ENCODE assay signal across 9 cellular contexts in the genomic region with DNA sequence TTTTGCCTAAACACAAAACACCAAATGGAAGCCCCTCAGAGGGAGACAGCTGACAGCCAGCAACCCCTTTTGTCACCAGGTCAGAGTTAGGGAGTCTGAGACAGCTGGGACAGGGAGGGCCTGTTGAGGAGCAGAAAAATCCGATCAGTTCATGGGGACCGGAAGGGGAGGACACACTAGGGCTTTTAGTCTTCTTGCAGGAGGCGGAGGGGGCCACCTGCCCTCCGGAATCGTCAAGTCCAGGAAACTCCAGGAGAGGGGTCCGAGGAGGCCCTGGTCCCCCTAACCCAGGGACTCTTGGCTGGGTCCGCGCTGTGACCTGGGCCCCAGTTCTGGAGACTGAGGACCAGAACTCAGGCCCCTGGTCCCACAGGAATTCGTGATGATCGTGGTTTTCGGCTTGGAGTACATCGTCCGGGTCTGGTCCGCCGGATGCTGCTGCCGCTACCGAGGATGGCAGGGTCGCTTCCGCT. TPM values are rescaled to one million over a fixed set of nuclear protein-coding genes. Genes with fewer than 3 reads are reported as not detected.
DNase-seq lines count a peak whose midpoint lies in the region; ATAC-seq and TF ChIP-seq lines count a peak whose summit lies in the region.
"Had no signal": no experiment of that assay in that cellular context is flagged by ENCODE, and none has a peak within 500 bp of the region (broad histone marks: within the 10 kb centered on the region; RNA-seq: fewer than 3 reads in every experiment).

No MANE protein-coding gene starts in this region.

- no peaks in the 10 kb centered on the region for H3K36me3 ChIP-seq in CD4-positive, alpha-beta memory T cell (ENCODE audit: insufficient read depth, low read length)
- no peaks in the 10 kb centered on the region for H3K36me3 ChIP-seq in neuron (ENCODE audit: insufficient read depth, low read length)

- TF ChIP-seq CTCF in dorsolateral prefrontal cortex (IDR thresholded peaks at IDR 0.05 in 54 of 56, conservative IDR thresholded peaks at IDR 0.05 in 2 of 56; ENCODE audit: low read depth in 1 of 56, partially characterized antibody in 56 of 56), result no peak

- intact Hi-C loops in CD4-positive, alpha-beta memory T cell (cut with micrococcal nuclease), result loop anchor here (1.0 kb wide), 2 partner anchors 16 to 44 kb away; partner anchors contain the start of gene CITED4
- intact Hi-C loops in dorsolateral prefrontal cortex (cut with DNase I), result no loop called here

- CTCF ChIA-PET in CD4-positive, alpha-beta memory T cell (lab: Charles Lee; ENCODE audit: partially characterized antibody), result interaction anchor here (0.6 to 1.1 kb wide), 3 partner anchors 14 to 136 kb away, joined by 3 read pairs; no protein-coding TSS in a partner anchor

- no peaks in the 10 kb centered on the region for H3K36me3 Mint-ChIP-seq in CD4-positive, alpha-beta memory T cell

- POLR2A ChIA-PET in CD4-positive, alpha-beta memory T cell (lab: Charles Lee; ENCODE audit: partially characterized antibody), result interaction anchor here (1.7 kb wide), 1 partner anchor 44 kb away, joined by 9 read pairs; the partner anchor contains the start of gene CITED4

- peak overlapping the region in 6 of 7 donors; percentile 82 to 90 (median 86) for H3K27ac Mint-ChIP-seq in CD4-positive, alpha-beta memory T cell

- no peaks in the 10 kb centered on the region for H3K9me3 ChIP-seq in CD4-positive, alpha-beta memory T cell (ENCODE audit: control insufficient read depth in 1 of 2, low read length in 2 of 2)
- H3K9me3 ChIP-seq in neuron (ENCODE audit: low read length), result no peaks in the 10 kb centered on the region

- no peaks in the 10 kb centered on the region for H3K27me3 ChIP-seq in CD4-positive, alpha-beta memory T cell (ENCODE audit: insufficient read depth, low read length)
- H3K27me3 ChIP-seq in dorsolateral prefrontal cortex, result no peaks in the 10 kb centered on the region
- H3K27me3 ChIP-seq in neuron (ENCODE audit: insufficient read depth, low read length), result peaks cover 11% of the 10 kb centered on the region

- peak overlapping the region; percentile 2 to 62 for H3K4me3 ChIP-seq in CD4-positive, alpha-beta memory T cell (ENCODE audit: low read length in 2 of 2)
- H3K4me3 ChIP-seq in dorsolateral prefrontal cortex (peak overlapping the region in 32 of 59 donors; percentile 15 to 64 (median 47)), neuron (ENCODE audit: low read length) (peak overlapping the region; percentile 29)

- no peak for DNase-seq in CD4-positive, alpha-beta memory T cell
- DNase-seq in dorsolateral prefrontal cortex (no peak), UCSD-AML1 (lab: John Stamatoyannopoulos, UW; ENCODE audit: unreplicated experiment) (no peak), dermis blood vessel endothelial cell (no peak)
- DNase-seq in stimulated activated naive CD4-positive, alpha-beta T cell (lab: John Stamatoyannopoulos, UW), result no peak
- DNase-seq: NCI-H446 treated with DMSO at 0.1 percent for 48 hours had no signal

- H3K27me3 Mint-ChIP-seq in CD4-positive, alpha-beta memory T cell, result no peaks in the 10 kb centered on the region

- peaks cover 0 to 15% (median 9%) of the 10 kb centered on the region in 4 donors for H3K4me1 Mint-ChIP-seq in CD4-positive, alpha-beta memory T cell

- no peaks in the 10 kb centered on the region for H3K9me3 Mint-ChIP-seq in CD4-positive, alpha-beta memory T cell

- peak overlapping the region; percentile 3 for H2AFZ ChIP-seq in neuron (ENCODE audit: low read depth, low read length)

- H3K27ac ChIP-seq in CD4-positive, alpha-beta memory T cell (ENCODE audit: low read depth, low read length), result peak overlapping the region; percentile 28
- H3K27ac ChIP-seq in dorsolateral prefrontal cortex, result no peak overlapping the region

- ATAC-seq in HG02571 (IDR thresholded peaks at IDR 0.05; ENCODE audit: unreplicated experiment), result peak; percentile 26
- ATAC-seq in GM19395 (IDR thresholded peaks at IDR 0.05; ENCODE audit: unreplicated experiment), result no peak

- peak overlapping the region; percentile 81 to 90 (median 83) for H3K4me3 Mint-ChIP-seq in CD4-positive, alpha-beta memory T cell

- peaks cover 10% of the 10 kb centered on the region for H3K4me1 ChIP-seq in CD4-positive, alpha-beta memory T cell (ENCODE audit: insufficient read depth, low read length)
- peaks cover 17% of the 10 kb centered on the region for H3K4me1 ChIP-seq in neuron (ENCODE audit: insufficient read depth, low read length)

RNA-seq across cellular contexts. Expression of gene KCNQ4, which starts 34.2 kb away (rescaled TPM):
- total RNA-seq in CD4-positive, alpha-beta memory T cell, result under 1 TPM; 0.20 to 0.33 TPM
- polyA plus RNA-seq in CD4-positive, alpha-beta memory T cell, result under 1 TPM in 1 of 2 donors, not detected in 1; 0.14 TPM
- 10 to 100 TPM in 10 of 120 experiments, 1 to 10 TPM in 110; 2.1 to 12.7 (median 6.9) TPM for total RNA-seq in dorsolateral prefrontal cortex
- total RNA-seq in dermis blood vessel endothelial cell, result not detected in 2 replicates

RNA-seq across cellular contexts. Expression of gene CITED4, which starts 44.3 kb away (rescaled TPM):
- 1 to 10 TPM; 8.1 to 8.4 TPM for total RNA-seq in CD4-positive, alpha-beta memory T cell
- polyA plus RNA-seq in CD4-positive, alpha-beta memory T cell, result 10 to 100 TPM; 12.0 to 20.1 TPM
- total RNA-seq in dorsolateral prefrontal cortex (10 to 100 TPM in 97 of 120 experiments, 1 to 10 TPM in 23; 6.5 to 19.9 (median 12.1) TPM), dermis blood vessel endothelial cell (3.9 and 8.0 TPM in 2 replicates)
